ENCODE assay signal across 9 cellular contexts in genomic region chr11:67437082-67437821, GRCh38. TPM values are rescaled to one million over a fixed set of nuclear protein-coding genes. Genes with fewer than 3 reads are reported as not detected.
DNase-seq lines count a peak whose midpoint lies in the region; ATAC-seq and TF ChIP-seq lines count a peak whose summit lies in the region.
"Had no signal": no experiment of that assay in that cellular context is flagged by ENCODE, and none has a peak within 500 bp of the region (broad histone marks: within the 10 kb centered on the region; RNA-seq: fewer than 3 reads in every experiment).

TSS of gene PTPRCAP (minus strand) at chr11:67437682. CDS start at chr11:67437619, 63 bp downstream.

- intact Hi-C loops in T-helper 2 cell treated with Interferon-gamma antibody and Interleukin-4, amounts not matched to agents 100 ng/mL and 5 ng/mL, for 36 hours (cut with micrococcal nuclease) = loop anchor here (1.0 kb wide), 1 partner anchor 9 kb away; the partner anchor contains the start of gene RPS6KB2

- peak; percentile 70 for ATAC-seq in central memory CD8-positive, alpha-beta T cell (replicated peaks; ENCODE audit: extremely low read depth, poor library complexity, severe bottlenecking)
- ATAC-seq in HG03045 (IDR thresholded peaks at IDR 0.05; ENCODE audit: unreplicated experiment) (no peak), HG02870 (IDR thresholded peaks at IDR 0.05; ENCODE audit: unreplicated experiment) (no peak), HG02571 (IDR thresholded peaks at IDR 0.05; ENCODE audit: unreplicated experiment) (no peak), HG03108 (IDR thresholded peaks at IDR 0.05; ENCODE audit: unreplicated experiment) (no peak)

- H3K27me3 Mint-ChIP-seq in central memory CD8-positive, alpha-beta T cell = no peaks in the 10 kb centered on the region

- H3K27ac Mint-ChIP-seq in central memory CD8-positive, alpha-beta T cell (ENCODE audit: low read depth) = peak within 1 kb of the TSS; percentile 97

- H3K36me3 Mint-ChIP-seq in central memory CD8-positive, alpha-beta T cell (ENCODE audit: insufficient read depth) = peaks cover 59% of the 10 kb centered on the region

- peak in 1 of 2 donors; percentile 67 for DNase-seq in central memory CD8-positive, alpha-beta T cell (ENCODE audit: low spot score in 2 of 2)
- DNase-seq in stimulated activated CD4-positive, alpha-beta T cell treated with anti-CD3 and anti-CD28 coated beads, Interleukin-1b, Interleukin-23, amount 100 ng/mL, for 48 hours = peak; percentile 60

- H3K4me1 Mint-ChIP-seq in central memory CD8-positive, alpha-beta T cell = peaks cover 72% of the 10 kb centered on the region

- H3K4me3 Mint-ChIP-seq in central memory CD8-positive, alpha-beta T cell = peak within 1 kb of the TSS; percentile 96

- no peaks in the 10 kb centered on the region for H3K9me3 Mint-ChIP-seq in central memory CD8-positive, alpha-beta T cell

- TF ChIP-seq POLR2A in GM19099 (IDR thresholded peaks at IDR 0.05; ENCODE audit: extremely low read depth, insufficient read length, low read depth) = peak; percentile 98

RNA-seq across cellular contexts. Expression of gene PTPRCAP, which starts in this region (rescaled TPM):
- 308 and 324 TPM in 2 replicates for total RNA-seq in T-helper 2 cell treated with Interferon-gamma antibody and Interleukin-4, amounts not matched to agents 100 ng/mL and 5 ng/mL, for 36 hours
- total RNA-seq: HT1080 had no signal
